ENCODE assay signal across 1 cellular context in the genomic region with DNA sequence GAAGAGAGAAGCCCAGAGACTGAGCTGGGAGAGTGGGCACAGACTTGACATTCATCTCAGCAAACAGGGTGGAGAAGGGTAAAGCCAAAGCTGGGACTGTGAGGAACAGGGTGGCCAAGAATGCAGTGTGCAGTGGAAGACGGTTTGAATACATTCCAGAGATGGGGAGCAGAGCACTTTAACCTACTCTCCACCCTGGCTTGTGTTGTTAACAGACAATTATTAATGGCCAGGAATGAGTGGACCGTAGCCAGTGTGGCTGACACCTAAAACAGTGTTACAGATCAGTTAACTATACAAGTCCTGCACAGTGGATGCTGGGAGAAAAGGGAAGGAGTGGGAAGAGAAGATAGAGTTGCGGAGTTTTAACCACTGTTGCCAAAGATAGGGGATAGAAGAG.
TF ChIP-seq lines count a peak whose summit lies in the region.

No MANE protein-coding gene starts in this region.

TF ChIP-seq in GM23338, 12 proteins besides CTCF, POLR2A, EP300 and RAD21 (continued from another document):
- TF ChIP-seq, protein P1, sequence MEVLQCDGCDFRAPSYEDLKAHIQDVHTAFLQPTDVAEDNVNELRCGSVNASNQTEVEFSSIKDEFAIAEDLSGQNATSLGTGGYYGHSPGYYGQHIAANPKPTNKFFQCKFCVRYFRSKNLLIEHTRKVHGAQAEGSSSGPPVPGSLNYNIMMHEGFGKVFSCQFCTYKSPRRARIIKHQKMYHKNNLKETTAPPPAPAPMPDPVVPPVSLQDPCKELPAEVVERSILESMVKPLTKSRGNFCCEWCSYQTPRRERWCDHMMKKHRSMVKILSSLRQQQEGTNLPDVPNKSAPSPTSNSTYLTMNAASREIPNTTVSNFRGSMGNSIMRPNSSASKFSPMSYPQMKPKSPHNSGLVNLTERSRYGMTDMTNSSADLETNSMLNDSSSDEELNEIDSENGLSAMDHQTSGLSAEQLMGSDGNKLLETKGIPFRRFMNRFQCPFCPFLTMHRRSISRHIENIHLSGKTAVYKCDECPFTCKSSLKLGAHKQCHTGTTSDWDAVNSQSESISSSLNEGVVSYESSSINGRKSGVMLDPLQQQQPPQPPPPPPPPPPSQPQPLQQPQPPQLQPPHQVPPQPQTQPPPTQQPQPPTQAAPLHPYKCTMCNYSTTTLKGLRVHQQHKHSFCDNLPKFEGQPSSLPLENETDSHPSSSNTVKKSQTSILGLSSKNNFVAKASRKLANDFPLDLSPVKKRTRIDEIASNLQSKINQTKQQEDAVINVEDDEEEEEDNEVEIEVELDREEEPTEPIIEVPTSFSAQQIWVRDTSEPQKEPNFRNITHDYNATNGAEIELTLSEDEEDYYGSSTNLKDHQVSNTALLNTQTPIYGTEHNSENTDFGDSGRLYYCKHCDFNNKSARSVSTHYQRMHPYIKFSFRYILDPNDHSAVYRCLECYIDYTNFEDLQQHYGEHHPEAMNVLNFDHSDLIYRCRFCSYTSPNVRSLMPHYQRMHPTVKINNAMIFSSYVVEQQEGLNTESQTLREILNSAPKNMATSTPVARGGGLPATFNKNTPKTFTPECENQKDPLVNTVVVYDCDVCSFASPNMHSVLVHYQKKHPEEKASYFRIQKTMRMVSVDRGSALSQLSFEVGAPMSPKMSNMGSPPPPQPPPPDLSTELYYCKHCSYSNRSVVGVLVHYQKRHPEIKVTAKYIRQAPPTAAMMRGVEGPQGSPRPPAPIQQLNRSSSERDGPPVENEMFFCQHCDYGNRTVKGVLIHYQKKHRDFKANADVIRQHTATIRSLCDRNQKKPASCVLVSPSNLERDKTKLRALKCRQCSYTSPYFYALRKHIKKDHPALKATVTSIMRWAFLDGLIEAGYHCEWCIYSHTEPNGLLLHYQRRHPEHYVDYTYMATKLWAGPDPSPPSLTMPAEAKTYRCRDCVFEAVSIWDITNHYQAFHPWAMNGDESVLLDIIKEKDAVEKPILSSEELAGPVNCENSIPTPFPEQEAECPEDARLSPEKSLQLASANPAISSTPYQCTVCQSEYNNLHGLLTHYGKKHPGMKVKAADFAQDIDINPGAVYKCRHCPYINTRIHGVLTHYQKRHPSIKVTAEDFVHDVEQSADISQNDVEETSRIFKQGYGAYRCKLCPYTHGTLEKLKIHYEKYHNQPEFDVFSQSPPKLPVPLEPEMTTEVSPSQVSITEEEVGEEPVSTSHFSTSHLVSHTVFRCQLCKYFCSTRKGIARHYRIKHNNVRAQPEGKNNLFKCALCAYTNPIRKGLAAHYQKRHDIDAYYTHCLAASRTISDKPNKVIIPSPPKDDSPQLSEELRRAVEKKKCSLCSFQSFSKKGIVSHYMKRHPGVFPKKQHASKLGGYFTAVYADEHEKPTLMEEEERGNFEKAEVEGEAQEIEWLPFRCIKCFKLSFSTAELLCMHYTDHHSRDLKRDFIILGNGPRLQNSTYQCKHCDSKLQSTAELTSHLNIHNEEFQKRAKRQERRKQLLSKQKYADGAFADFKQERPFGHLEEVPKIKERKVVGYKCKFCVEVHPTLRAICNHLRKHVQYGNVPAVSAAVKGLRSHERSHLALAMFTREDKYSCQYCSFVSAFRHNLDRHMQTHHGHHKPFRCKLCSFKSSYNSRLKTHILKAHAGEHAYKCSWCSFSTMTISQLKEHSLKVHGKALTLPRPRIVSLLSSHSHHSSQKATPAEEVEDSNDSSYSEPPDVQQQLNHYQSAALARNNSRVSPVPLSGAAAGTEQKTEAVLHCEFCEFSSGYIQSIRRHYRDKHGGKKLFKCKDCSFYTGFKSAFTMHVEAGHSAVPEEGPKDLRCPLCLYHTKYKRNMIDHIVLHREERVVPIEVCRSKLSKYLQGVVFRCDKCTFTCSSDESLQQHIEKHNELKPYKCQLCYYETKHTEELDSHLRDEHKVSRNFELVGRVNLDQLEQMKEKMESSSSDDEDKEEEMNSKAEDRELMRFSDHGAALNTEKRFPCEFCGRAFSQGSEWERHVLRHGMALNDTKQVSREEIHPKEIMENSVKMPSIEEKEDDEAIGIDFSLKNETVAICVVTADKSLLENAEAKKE (CRISPR knock-in tag; IDR thresholded peaks at IDR 0.05): no peak
- TF ChIP-seq STAT1 (IDR thresholded peaks at IDR 0.05; ENCODE audit: unreplicated experiment): no peak
